ENCODE assay signal across 17 cellular contexts in genomic region chr2:49021170-49021743, GRCh38.
"Had no signal": no experiment of that assay in that cellular context is flagged by ENCODE, and none has a peak within 500 bp of the region (broad histone marks: within the 10 kb centered on the region; RNA-seq: fewer than 3 reads in every experiment).

No MANE protein-coding gene starts in this region.

- H3K4me3 ChIP-seq: mucosa of descending colon, psoas muscle, upper lobe of right lung had no signal

- H3K9me3 Mint-ChIP-seq: activated naive CD4-positive, alpha-beta T cell treated with anti-CD3 and anti-CD28 coated beads, Interleukin-2, amount 50 U/mL, for 72 hours had no signal

- H3K4me1 Mint-ChIP-seq: activated CD8-positive, alpha-beta memory T cell treated with anti-CD3 and anti-CD28 coated beads, Interleukin-2, amount 10 ng/mL, durations not matched to agents 7 days and 5 days; naive thymus-derived CD8-positive, alpha-beta T cell; T-helper 17 cell had no signal

- H3K4me3 Mint-ChIP-seq: activated CD8-positive, alpha-beta memory T cell treated with anti-CD3 and anti-CD28 coated beads, Interleukin-2, amount 10 ng/mL, durations not matched to agents 7 days and 5 days; activated T-cell treated with anti-CD3 and anti-CD28 coated beads, Interleukin-2, amount 50 U/mL, for 4 hours; naive thymus-derived CD8-positive, alpha-beta T cell; stimulated activated naive CD8-positive, alpha-beta T cell treated with anti-CD3 and anti-CD28 coated beads, Interleukin-15, Interleukin-2, amounts not matched to agents 100 ng/mL and 50 ng/mL, for 24 hours; T-helper 17 cell had no signal

- H3K27me3 ChIP-seq: brain microvascular endothelial cell, upper lobe of right lung had no signal

- ATAC-seq: activated CD8-positive, alpha-beta memory T cell treated with anti-CD3 and anti-CD28 coated beads, Interleukin-2, amount 10 ng/mL, durations not matched to agents 7 days and 5 days; activated naive CD4-positive, alpha-beta T cell treated with anti-CD3 and anti-CD28 coated beads, Interleukin-2, amount 50 U/mL, for 72 hours; activated T-cell treated with anti-CD3 and anti-CD28 coated beads, Interleukin-2, amount 50 U/mL, for 4 hours; left colon; mucosa of descending colon; naive thymus-derived CD8-positive, alpha-beta T cell; psoas muscle; T-helper 17 cell; upper lobe of right lung had no signal

- H3K27me3 Mint-ChIP-seq: activated CD8-positive, alpha-beta memory T cell treated with anti-CD3 and anti-CD28 coated beads, Interleukin-2, amount 10 ng/mL, durations not matched to agents 7 days and 5 days; stimulated activated naive CD8-positive, alpha-beta T cell treated with anti-CD3 and anti-CD28 coated beads, Interleukin-15, Interleukin-2, amounts not matched to agents 100 ng/mL and 50 ng/mL, for 24 hours; T-helper 17 cell had no signal

- H3K27ac ChIP-seq: brain microvascular endothelial cell, psoas muscle, upper lobe of right lung had no signal

- DNase-seq: activated CD8-positive, alpha-beta memory T cell treated with anti-CD3 and anti-CD28 coated beads, Interleukin-2, amount 10 ng/mL, durations not matched to agents 7 days and 5 days; activated effector memory CD4-positive, alpha-beta T cell treated with anti-CD3 and anti-CD28 coated beads, Interleukin-2, amount 50 U/mL, for 16 hours; activated T-cell treated with anti-CD3 and anti-CD28 coated beads, Interleukin-2, amount 50 U/mL, for 4 hours; amygdala; brain microvascular endothelial cell; left colon; mammary epithelial cell; mucosa of descending colon; naive thymus-derived CD8-positive, alpha-beta T cell; nucleus accumbens; psoas muscle; stimulated activated CD4-positive, alpha-beta T cell treated with anti-CD3 and anti-CD28 coated beads, Interleukin-15, amount 100 ng/mL, for 24 hours; stimulated activated CD4-positive, alpha-beta T cell treated with anti-CD3 and anti-CD28 coated beads, Interleukin-4, amount 100 ng/mL, for 24 hours; T-helper 17 cell; upper lobe of right lung had no signal

- H3K36me3 ChIP-seq: brain microvascular endothelial cell, upper lobe of right lung had no signal

- H3K4me1 ChIP-seq: psoas muscle, upper lobe of right lung had no signal

- H3K27ac Mint-ChIP-seq: activated CD8-positive, alpha-beta memory T cell treated with anti-CD3 and anti-CD28 coated beads, Interleukin-2, amount 10 ng/mL, durations not matched to agents 7 days and 5 days; activated naive CD4-positive, alpha-beta T cell treated with anti-CD3 and anti-CD28 coated beads, Interleukin-2, amount 50 U/mL, for 72 hours; naive thymus-derived CD8-positive, alpha-beta T cell; stimulated activated naive CD8-positive, alpha-beta T cell treated with anti-CD3 and anti-CD28 coated beads, Interleukin-15, Interleukin-2, amounts not matched to agents 100 ng/mL and 50 ng/mL, for 24 hours; T-helper 17 cell had no signal

- H3K36me3 Mint-ChIP-seq: activated CD8-positive, alpha-beta memory T cell treated with anti-CD3 and anti-CD28 coated beads, Interleukin-2, amount 10 ng/mL, durations not matched to agents 7 days and 5 days; activated naive CD4-positive, alpha-beta T cell treated with anti-CD3 and anti-CD28 coated beads, Interleukin-2, amount 50 U/mL, for 72 hours; naive thymus-derived CD8-positive, alpha-beta T cell had no signal

- H3K9me3 ChIP-seq: mucosa of descending colon, psoas muscle, upper lobe of right lung had no signal
